Comparison of ENCODE assay signal across 8 cellular contexts in genomic region chr11:67400251-67400941, GRCh38. TPM values are rescaled to one million over a fixed set of nuclear protein-coding genes. Genes with fewer than 3 reads are reported as not detected.
DNase-seq lines count a peak whose midpoint lies in the region; ATAC-seq lines count a peak whose summit lies in the region.

No MANE protein-coding gene starts in this region.

- H3K36me3 ChIP-seq in HUES64 (ENCODE audit: insufficient read depth, low read length) (peaks cover 40% of the 10 kb centered on the region), iPS-20b (ENCODE audit: insufficient read depth, low read depth, low read length) (peaks cover 47% of the 10 kb centered on the region), subcutaneous abdominal adipose tissue (ENCODE audit: control insufficient read depth in 5 of 5, insufficient read depth in 5 of 5, low read length in 5 of 5) (peaks cover 0 to 40% (median 28%) of the 10 kb centered on the region in 5 donors)

- H3K9me3 Mint-ChIP-seq in activated naive CD8-positive, alpha-beta T cell treated with anti-CD3 and anti-CD28 coated beads, Interleukin-2, amount 50 U/mL, for 24 hours = no peaks in the 10 kb centered on the region

- 79% methylated on average over 23 of the region's 23 CpGs for WGBS in HUES64

- ATAC-seq in activated naive CD8-positive, alpha-beta T cell treated with anti-CD3 and anti-CD28 coated beads, Interleukin-2, amount 50 U/mL, for 24 hours = no peak
- no peak for ATAC-seq in HG03139 (IDR thresholded peaks at IDR 0.05; ENCODE audit: unreplicated experiment)
- no peak for ATAC-seq in GM19395 (IDR thresholded peaks at IDR 0.05; ENCODE audit: unreplicated experiment)

- H3K9ac ChIP-seq in HUES64 (ENCODE audit: low read depth, low read length) = peak overlapping the region; percentile 89
- H3K9ac ChIP-seq in iPS-20b (ENCODE audit: low read depth, low read length) = peak overlapping the region; percentile 92; the same call in 1 of the 2 replicates
- peak overlapping the region in 4 of 5 donors; percentile 84 to 93 (median 90) for H3K9ac ChIP-seq in subcutaneous abdominal adipose tissue (ENCODE audit: low read length in 5 of 5)

- H3K4me3 Mint-ChIP-seq in activated naive CD8-positive, alpha-beta T cell treated with anti-CD3 and anti-CD28 coated beads, Interleukin-2, amount 50 U/mL, for 24 hours = peak overlapping the region; percentile 88

- peak overlapping the region; percentile 75 for H3K27ac Mint-ChIP-seq in activated naive CD8-positive, alpha-beta T cell treated with anti-CD3 and anti-CD28 coated beads, Interleukin-2, amount 50 U/mL, for 24 hours

- H3K9me3 ChIP-seq in HUES64 (ENCODE audit: insufficient read depth, low read depth, low read length) = no peaks in the 10 kb centered on the region
- no peaks in the 10 kb centered on the region for H3K9me3 ChIP-seq in iPS-20b (ENCODE audit: insufficient read depth, low read depth, low read length)
- H3K9me3 ChIP-seq in subcutaneous abdominal adipose tissue (ENCODE audit: control insufficient read depth in 5 of 5, low read length in 5 of 5) = no peaks in the 10 kb centered on the region

- H3K36me3 Mint-ChIP-seq in activated naive CD8-positive, alpha-beta T cell treated with anti-CD3 and anti-CD28 coated beads, Interleukin-2, amount 50 U/mL, for 24 hours (ENCODE audit: low read depth) = peaks cover 30% of the 10 kb centered on the region

- no peak for DNase-seq in activated naive CD8-positive, alpha-beta T cell treated with anti-CD3 and anti-CD28 coated beads, Interleukin-2, amount 50 U/mL, for 24 hours
- DNase-seq in DMS153 (lab: John Stamatoyannopoulos, UW) (no peak), NCI-H2107 treated with DMSO at 0.1 percent for 48 hours (lab: John Stamatoyannopoulos, UW; ENCODE audit: unreplicated experiment) (no peak)

- peaks cover 50% of the 10 kb centered on the region for H3K4me1 Mint-ChIP-seq in activated naive CD8-positive, alpha-beta T cell treated with anti-CD3 and anti-CD28 coated beads, Interleukin-2, amount 50 U/mL, for 24 hours

- H3K27ac ChIP-seq in HUES64 (ENCODE audit: low read depth, low read length) = no peak overlapping the region
- H3K27ac ChIP-seq in iPS-20b (ENCODE audit: low read length) = no peak overlapping the region
- H3K27ac ChIP-seq in subcutaneous abdominal adipose tissue (ENCODE audit: low read depth, low read length) = peak overlapping the region; percentile 69

- H3K27me3 Mint-ChIP-seq in activated naive CD8-positive, alpha-beta T cell treated with anti-CD3 and anti-CD28 coated beads, Interleukin-2, amount 50 U/mL, for 24 hours = no peaks in the 10 kb centered on the region

- H3K4me1 ChIP-seq in HUES64 (ENCODE audit: insufficient read depth, low read length) = 0 out of 2 replicates have a peak, but pooled peaks cover 4% of the 10 kb centered on the region
- H3K4me1 ChIP-seq in iPS-20b (ENCODE audit: insufficient read depth, low read length) = peaks cover 5% of the 10 kb centered on the region; the same call in 1 of the 2 replicates
- H3K4me1 ChIP-seq in subcutaneous abdominal adipose tissue (ENCODE audit: control insufficient read depth in 5 of 5, insufficient read depth in 5 of 5, low read length in 5 of 5) = peaks cover 8 to 58% (median 52%) of the 10 kb centered on the region in 5 donors

- no peaks in the 10 kb centered on the region for H3K27me3 ChIP-seq in HUES64 (ENCODE audit: insufficient read depth, low read length)
- no peaks in the 10 kb centered on the region for H3K27me3 ChIP-seq in iPS-20b (ENCODE audit: insufficient read depth, low read length)
- peaks cover 0 to 3% (median 0%) of the 10 kb centered on the region in 5 donors for H3K27me3 ChIP-seq in subcutaneous abdominal adipose tissue (ENCODE audit: control insufficient read depth in 5 of 5, insufficient read depth in 4 of 5, low read length in 5 of 5)

- H3K4me3 ChIP-seq in HUES64 (ENCODE audit: low read length) = peak overlapping the region; percentile 90
- peak overlapping the region; percentile 83 for H3K4me3 ChIP-seq in iPS-20b (ENCODE audit: low read length)
- peak overlapping the region; percentile 75 to 91 (median 82) for H3K4me3 ChIP-seq in subcutaneous abdominal adipose tissue (ENCODE audit: low read depth in 1 of 5, low read length in 5 of 5)

RNA-seq across cellular contexts. Expression of gene PPP1CA, which starts 1.3 kb away (rescaled TPM):
- polyA plus RNA-seq in HUES64 (2013, experiment 1 of 2) = 198 TPM
- polyA plus RNA-seq in HUES64 (2013, experiment 2 of 2) = 197 TPM

RNA-seq across cellular contexts. Expression of gene TBC1D10C, which starts 3.5 kb away (rescaled TPM):
- polyA plus RNA-seq in HUES64 (2013, experiment 1 of 2) = 0.90 TPM
- polyA plus RNA-seq in HUES64 (2013, experiment 2 of 2) = 1.6 TPM

RNA-seq across cellular contexts. Expression of gene RAD9A, which starts 8.6 kb away (rescaled TPM):
- 14.5 TPM for polyA plus RNA-seq in HUES64 (2013, experiment 1 of 2)
- polyA plus RNA-seq in HUES64 (2013, experiment 2 of 2) = 17.0 TPM

RNA-seq across cellular contexts. Expression of gene CARNS1, which starts 15.1 kb away (rescaled TPM):
- 0.25 TPM for polyA plus RNA-seq in HUES64 (2013, experiment 1 of 2)
- polyA plus RNA-seq in HUES64 (2013, experiment 2 of 2) = 0.19 TPM

RNA-seq across cellular contexts. Expression of gene CLCF1, which starts 27.0 kb away (rescaled TPM):
- polyA plus RNA-seq in HUES64 (2013, experiment 1 of 2) = 1.6 TPM
- 1.7 TPM for polyA plus RNA-seq in HUES64 (2013, experiment 2 of 2)
